8 cellular contexts compared by ENCODE assay signal in genomic region chr14:103520269-103520656, GRCh38. TPM values are rescaled to one million over a fixed set of nuclear protein-coding genes. Genes with fewer than 3 reads are reported as not detected.
DNase-seq lines count a peak whose midpoint lies in the region; ATAC-seq and TF ChIP-seq lines count a peak whose summit lies in the region.

No MANE protein-coding gene starts in this region.

- TF ChIP-seq CTCF in A673 (conservative IDR thresholded peaks at IDR 0.05; ENCODE audit: low read depth, low read length) (no peak), KMS-11 (conservative IDR thresholded peaks at IDR 0.05; ENCODE audit: low read depth, low read length) (no peak), coronary artery (IDR thresholded peaks at IDR 0.05) (no peak), neural crest cell (conservative IDR thresholded peaks at IDR 0.05) (no peak), brain microvascular endothelial cell (IDR thresholded peaks at IDR 0.05; ENCODE audit: low read depth, low read length, missing control alignments) (no peak)

- no peaks in the 10 kb centered on the region for H3K9me3 Mint-ChIP-seq in neural crest cell

- H3K4me1 ChIP-seq in A673 (ENCODE audit: insufficient read depth, low read length, poor library complexity, severe bottlenecking) (peaks cover 18% of the 10 kb centered on the region), KMS-11 (ENCODE audit: low read depth, poor library complexity, severe bottlenecking) (peaks cover 8% of the 10 kb centered on the region)

- peaks cover 8% of the 10 kb centered on the region for H3K36me3 Mint-ChIP-seq in neural crest cell (ENCODE audit: low read depth)

- CTCF ChIA-PET in A673 (lab: Charles Lee): no interaction called here

- intact Hi-C loops in A673 (cut with micrococcal nuclease; ENCODE audit: unreplicated experiment): no loop called here

- POLR2A ChIA-PET in A673 (lab: Charles Lee; ENCODE audit: low non-redundant PET): no interaction called here

- ATAC-seq in GM21360 (IDR thresholded peaks at IDR 0.05; ENCODE audit: unreplicated experiment): no peak

- no peaks in the 10 kb centered on the region for H3K79me2 ChIP-seq in KMS-11 (ENCODE audit: insufficient read depth, low read depth)

- no peaks in the 10 kb centered on the region for H4K20me1 ChIP-seq in KMS-11 (ENCODE audit: insufficient read depth)

- DNase-seq in A673 (ENCODE audit: low spot score) (no peak), coronary artery (ENCODE audit: low spot score) (peak; percentile 78), neural crest cell (ENCODE audit: low read depth, low spot score) (no peak), MG63 (no peak), brain microvascular endothelial cell (no peak), DMS 273 treated with DMSO at 0.1 percent for 48 hours (lab: John Stamatoyannopoulos, UW) (no peak)

- in situ Hi-C loops in brain microvascular endothelial cell (cut with HindIII; ENCODE audit: low pct_ligation_motif_present, low sequenced_read_pairs): no loop called here

- peak overlapping the region; percentile 91 for H3K4me3 Mint-ChIP-seq in neural crest cell

- H3K27ac ChIP-seq in A673 (ENCODE audit: low read depth, low read length, poor library complexity, severe bottlenecking) (peak overlapping the region; percentile 70), KMS-11 (no peak overlapping the region), coronary artery (peak overlapping the region; percentile 76 to 96), brain microvascular endothelial cell (no peak overlapping the region)

- H2AFZ ChIP-seq in KMS-11 (ENCODE audit: low read depth): peak overlapping the region; percentile 47

- no peak overlapping the region for H3K9ac ChIP-seq in KMS-11

- no peaks in the 10 kb centered on the region for H3K27me3 ChIP-seq in A673 (replicated peaks; ENCODE audit: insufficient read depth, low read depth, low read length, poor library complexity)
- H3K27me3 ChIP-seq in KMS-11 (ENCODE audit: insufficient read depth, low read depth): no peaks in the 10 kb centered on the region
- H3K27me3 ChIP-seq in MG63: no peaks in the 10 kb centered on the region; the same call in 1 of the 2 replicates
- H3K27me3 ChIP-seq in brain microvascular endothelial cell (replicated peaks): peaks cover 11% of the 10 kb centered on the region

- BruUV-seq in A673 (replicated peaks; lab: Mats Ljungman, UMichigan): no TSS peak

- peaks cover 15% of the 10 kb centered on the region for H3K36me3 ChIP-seq in A673 (ENCODE audit: insufficient read depth, low read length, poor library complexity, severe bottlenecking)
- no peaks in the 10 kb centered on the region for H3K36me3 ChIP-seq in KMS-11 (ENCODE audit: insufficient read depth)
- H3K36me3 ChIP-seq in MG63: no peaks in the 10 kb centered on the region; the same call in 1 of the 2 replicates
- H3K36me3 ChIP-seq in brain microvascular endothelial cell (replicated peaks): no peaks in the 10 kb centered on the region

- H3K4me3 ChIP-seq in A673 (ENCODE audit: low read depth, low read length, poor library complexity, severe bottlenecking) (peak overlapping the region; percentile 83), KMS-11 (IDR thresholded peaks at IDR 0.05; ENCODE audit: insufficient read depth, low read depth, low read length) (no peak overlapping the region), coronary artery (peak overlapping the region; percentile 74), MG63 (no peak overlapping the region), brain microvascular endothelial cell (ENCODE audit: low read depth, low read length) (no peak overlapping the region)

- H3K4me2 ChIP-seq in KMS-11: peak overlapping the region; percentile 68

- H3K9me3 ChIP-seq in A673 (ENCODE audit: low read depth, low read length, poor library complexity, severe bottlenecking) (no peaks in the 10 kb centered on the region), MG63 (no peaks in the 10 kb centered on the region)

- H3K27me3 Mint-ChIP-seq in neural crest cell (ENCODE audit: low read depth): peaks cover 36% of the 10 kb centered on the region

- H3K4me1 Mint-ChIP-seq in neural crest cell: peaks cover 30% of the 10 kb centered on the region

- no peak overlapping the region for H3K27ac Mint-ChIP-seq in neural crest cell (ENCODE audit: unreplicated experiment)

RNA-seq across cellular contexts. Expression of gene CKB, which starts 2.4 kb away (rescaled TPM):
- total RNA-seq in A673 (2021) (118 and 183 TPM in 2 replicates), neural crest cell (961 and 996 TPM in 2 replicates)
- 34.9 and 45.2 TPM in 2 replicates for total RNA-seq in MG63 (2014; rRNA removed; shearing (Covaris generic); ENCODE audit: low replicate concordance)

RNA-seq across cellular contexts. Expression of gene TRMT61A, which starts 8.7 kb away (rescaled TPM):
- total RNA-seq in A673 (2021): 19.3 and 23.6 TPM in 2 replicates
- 10.9 and 12.5 TPM in 2 replicates for total RNA-seq in neural crest cell
- 29.0 and 43.2 TPM in 2 replicates for total RNA-seq in MG63 (2014; rRNA removed; shearing (Covaris generic); ENCODE audit: low replicate concordance)

RNA-seq across cellular contexts. Expression of gene BAG5, which starts 42.2 kb away (rescaled TPM):
- total RNA-seq in A673 (2021): 35.4 and 39.8 TPM in 2 replicates
- 32.1 and 33.5 TPM in 2 replicates for total RNA-seq in neural crest cell
- 5.4 and 8.2 TPM in 2 replicates for total RNA-seq in MG63 (2014; rRNA removed; shearing (Covaris generic); ENCODE audit: low replicate concordance)

RNA-seq across cellular contexts. Expression of gene COA8, which starts 42.5 kb away (rescaled TPM):
- total RNA-seq in A673 (2021) (48.6 and 51.0 TPM in 2 replicates), neural crest cell (33.7 and 37.2 TPM in 2 replicates)
- 18.4 and 38.9 TPM in 2 replicates for total RNA-seq in MG63 (2014; rRNA removed; shearing (Covaris generic); ENCODE audit: low replicate concordance)

Comparison
In these comparisons a context has a peak if more than half of its experiments do, and no peak if none do; other contexts are left out.
1. H3K27ac ChIP-seq: peak in A673 (single experiment) and coronary artery (2 of 2); none in KMS-11 (single experiment) and brain microvascular endothelial cell (single experiment).
2. H3K4me3 ChIP-seq: peak in A673 (single experiment) and coronary artery (single experiment); none in KMS-11 (single experiment), MG63 (single experiment) and brain microvascular endothelial cell (single experiment).